Comparison of ENCODE assay signal across 15 cellular contexts in genomic region chr20:5833309-5833941, GRCh38.
DNase-seq lines count a peak whose midpoint lies in the region; ATAC-seq, FAIRE-seq and TF ChIP-seq lines count a peak whose summit lies in the region.
"Had no signal": no experiment of that assay in that cellular context is flagged by ENCODE, and none has a peak within 500 bp of the region (broad histone marks: within the 10 kb centered on the region; RNA-seq: fewer than 3 reads in every experiment).

No MANE protein-coding gene starts in this region.

- DNase-seq in NCI-H526 (lab: John Stamatoyannopoulos, UW), result peak; percentile 30 to 53
- no peak for DNase-seq in astrocyte (ENCODE audit: low read depth)
- DNase-seq in left ventricle myocardium inferior, result no peak
- DNase-seq in osteoblast (ENCODE audit: insufficient read length, low spot score, missing footprints), result peak; percentile 36
- DNase-seq in kidney tubule cell (ENCODE audit: low spot score), result no peak
- no peak for DNase-seq in foreskin fibroblast
- DNase-seq in UCSD-AML1 (lab: John Stamatoyannopoulos, UW; ENCODE audit: unreplicated experiment), result no peak
- DNase-seq: COR-L47, HCEC 1CT, NCI-H1048, NCI-H146, NCI-H2081 treated with DMSO at 0.1 percent for 48 hours, NCI-H524 treated with DMSO at 0.1 percent for 48 hours had no signal

- H3K4me3 ChIP-seq in astrocyte (ENCODE audit: insufficient read depth, low read depth, low read length) (no peak overlapping the region), left ventricle myocardium inferior (no peak overlapping the region), osteoblast (ENCODE audit: insufficient read depth, low read length) (no peak overlapping the region), foreskin fibroblast (ENCODE audit: low read depth in 1 of 2, low read length in 2 of 2) (no peak overlapping the region)
- H3K4me3 ChIP-seq: K562 had no signal

- H3K4me3 Mint-ChIP-seq in astrocyte (ENCODE audit: unreplicated experiment), result no peak overlapping the region

- ATAC-seq in GM21786 (IDR thresholded peaks at IDR 0.05; ENCODE audit: unreplicated experiment), result no peak
- ATAC-seq: K562 had no signal

- no peaks in the 10 kb centered on the region for H3K9me3 Mint-ChIP-seq in astrocyte (ENCODE audit: unreplicated experiment)

- H3K4me2 ChIP-seq in astrocyte (ENCODE audit: low read length) (no peak overlapping the region), osteoblast (ENCODE audit: insufficient read depth, low read length) (no peak overlapping the region)

- FAIRE-seq in astrocyte (lab: Jason Lieb, UNC), result no peak
- FAIRE-seq: K562 had no signal

- intact Hi-C loops in left ventricle myocardium inferior (cut with micrococcal nuclease), result no loop called here

- H3K27ac Mint-ChIP-seq in astrocyte (ENCODE audit: unreplicated experiment), result peak overlapping the region; percentile 19

- H3K27ac ChIP-seq in astrocyte (ENCODE audit: low read depth, low read length) (no peak overlapping the region), left ventricle myocardium inferior (replicated peaks) (peak overlapping the region; percentile 84), osteoblast (ENCODE audit: low read depth, low read length) (no peak overlapping the region)

- H3K79me2 ChIP-seq in astrocyte (ENCODE audit: insufficient read depth, low read length) (no peaks in the 10 kb centered on the region), osteoblast (ENCODE audit: insufficient read depth, low read length) (no peaks in the 10 kb centered on the region)

- no peaks in the 10 kb centered on the region for H4K20me1 ChIP-seq in astrocyte (ENCODE audit: insufficient read depth, low read length)
- H4K20me1 ChIP-seq in osteoblast (ENCODE audit: insufficient read depth, low read length), result no peaks in the 10 kb centered on the region

- H3K36me3 Mint-ChIP-seq in astrocyte (ENCODE audit: low read depth, unreplicated experiment), result no peaks in the 10 kb centered on the region

- TF ChIP-seq CTCF in astrocyte (IDR thresholded peaks at IDR 0.05; ENCODE audit: insufficient read depth, low read depth, low read length) (no peak), left ventricle myocardium inferior (IDR thresholded peaks at IDR 0.05; ENCODE audit: borderline replicate concordance) (no peak), osteoblast (IDR thresholded peaks at IDR 0.05; ENCODE audit: extremely low read depth, low read depth, low read length) (no peak), foreskin fibroblast (IDR thresholded peaks at IDR 0.05; ENCODE audit: low read depth, low read length) (no peak)

- no peak overlapping the region for H3K9ac ChIP-seq in astrocyte (ENCODE audit: low read length)

- H3K36me3 ChIP-seq in astrocyte (ENCODE audit: insufficient read depth, low read length) (no peaks in the 10 kb centered on the region), left ventricle myocardium inferior (no peaks in the 10 kb centered on the region), osteoblast (ENCODE audit: insufficient read depth, low read length) (no peaks in the 10 kb centered on the region)

- peaks cover 17% of the 10 kb centered on the region for H3K4me1 Mint-ChIP-seq in astrocyte (ENCODE audit: low read depth, unreplicated experiment)

- H3K9me3 ChIP-seq in astrocyte (ENCODE audit: insufficient read depth, low read depth, low read length) (no peaks in the 10 kb centered on the region), left ventricle myocardium inferior (replicated peaks) (no peaks in the 10 kb centered on the region), osteoblast (ENCODE audit: low read depth, low read length) (no peaks in the 10 kb centered on the region)

- H3K27me3 ChIP-seq in astrocyte (ENCODE audit: insufficient read depth, low read length), result no peaks in the 10 kb centered on the region
- no peaks in the 10 kb centered on the region for H3K27me3 ChIP-seq in left ventricle myocardium inferior (ENCODE audit: low read depth)
- H3K27me3 ChIP-seq in osteoblast (ENCODE audit: insufficient read depth, low read length), result no peaks in the 10 kb centered on the region

- no peaks in the 10 kb centered on the region for H3K27me3 Mint-ChIP-seq in astrocyte (ENCODE audit: low read depth, unreplicated experiment)

- H3K4me1 ChIP-seq in astrocyte (ENCODE audit: insufficient read depth, low read length) (peaks cover 8% of the 10 kb centered on the region), left ventricle myocardium inferior (peaks cover 47% of the 10 kb centered on the region), osteoblast (ENCODE audit: insufficient read depth, low read length) (peaks cover 13% of the 10 kb centered on the region)

- H2AFZ ChIP-seq in astrocyte (ENCODE audit: low read depth, low read length) (no peak overlapping the region), osteoblast (ENCODE audit: low read length) (no peak overlapping the region)

Comparison
In these comparisons a context has a peak if more than half of its experiments do, and no peak if none do; other contexts are left out.
1. DNase-seq: peak in NCI-H526 (2 of 2) and osteoblast (single experiment); none in astrocyte (single experiment), left ventricle myocardium inferior (single experiment), kidney tubule cell (single experiment), foreskin fibroblast (0 of 2) and UCSD-AML1 (single experiment).